ENCODE assay signal across 1 cellular context in the genomic region with DNA sequence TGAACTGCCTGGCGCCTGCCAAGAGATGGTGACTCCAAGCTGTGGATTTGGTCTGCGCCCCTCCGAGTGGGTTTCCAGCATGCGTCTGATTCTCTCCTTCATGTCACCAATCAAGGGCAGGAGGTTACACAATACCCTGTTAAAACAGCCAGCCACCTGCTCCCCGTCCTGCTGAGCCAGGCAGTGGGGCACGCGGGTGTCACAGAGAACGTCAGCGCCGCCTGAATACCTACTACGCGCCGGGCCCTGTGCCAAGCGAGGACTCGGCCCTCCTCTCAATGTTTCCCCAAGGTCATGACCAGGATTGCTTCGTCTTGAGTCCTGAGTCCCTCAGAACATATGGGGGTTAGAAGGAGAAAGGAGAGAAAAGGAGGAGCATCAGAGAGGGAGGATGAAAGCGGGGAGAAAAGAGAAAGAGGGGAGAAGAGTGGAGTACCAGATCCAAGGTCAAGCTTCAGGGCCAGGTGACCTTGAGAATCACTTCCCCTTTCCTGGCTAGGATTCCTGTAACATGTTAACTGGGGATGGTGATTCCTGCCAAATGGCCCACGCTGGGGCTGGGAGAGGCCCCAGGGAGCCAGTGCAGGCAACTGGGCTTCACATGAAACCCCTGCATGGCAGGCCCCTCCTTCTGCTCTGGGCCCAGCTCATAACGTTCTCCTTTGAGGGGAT.
TF ChIP-seq lines count a peak whose summit lies in the region.

No MANE protein-coding gene starts in this region.

TF ChIP-seq in H1, 55 proteins besides CTCF, POLR2A, EP300 and RAD21 (continued from another document):
- TF ChIP-seq SAP30 (IDR thresholded peaks at IDR 0.05; ENCODE audit: insufficient read depth, insufficient replicate concordance, low read length) (no peak), SRF (IDR thresholded peaks at IDR 0.05; ENCODE audit: low read depth, low read length) (no peak)
